Comparison of ENCODE assay signal across 8 cellular contexts in genomic region chr13:89925107-89925506, GRCh38.
DNase-seq lines count a peak whose midpoint lies in the region; ATAC-seq, FAIRE-seq and TF ChIP-seq lines count a peak whose summit lies in the region.

No MANE protein-coding gene starts in this region.

- H3K27me3 ChIP-seq in GM12878 (replicated peaks in 1 of 2; ENCODE audit: control insufficient read depth in 2 of 2, insufficient read depth in 2 of 2, low read length in 1 of 2): no peaks in the 10 kb centered on the region

- no peak overlapping the region for H3K27ac ChIP-seq in GM12878 (ENCODE audit: control insufficient read depth, insufficient read depth)

- no peaks in the 10 kb centered on the region for H3K36me3 ChIP-seq in GM12878 (ENCODE audit: control insufficient read depth in 2 of 2, insufficient read depth in 2 of 2, low read length in 1 of 2)

- no TSS peak for BruUV-seq in GM12878 (replicated peaks; lab: Mats Ljungman, UMichigan)

- POLR2A ChIA-PET in GM12878 (lab: Charles Lee): interaction anchor here (0.6 kb wide), 1 partner anchor 16 kb away, joined by 4 read pairs; no protein-coding TSS in a partner anchor

- H3K9ac ChIP-seq in GM12878 (ENCODE audit: control insufficient read depth, insufficient read depth, low read length): no peak overlapping the region

- RAD21 ChIA-PET in GM12878 (lab: Charles Lee; ENCODE audit: unreplicated experiment): interaction anchor here (1.8 kb wide), 1 partner anchor 229 kb away, joined by 4 read pairs; no protein-coding TSS in a partner anchor

- no peaks in the 10 kb centered on the region for H3K4me1 ChIP-seq in GM12878 (ENCODE audit: control insufficient read depth, insufficient read depth, low read length)

- in situ Hi-C loops in GM12878 (cut with MboI): no loop called here

- FAIRE-seq in G401.6 (lab: Jason Lieb, UNC) (peak; percentile 52), GM12878 (lab: Jason Lieb, UNC) (no peak)

- no peak for TF ChIP-seq EP300 in GM12878 (IDR thresholded peaks at IDR 0.05; ENCODE audit: borderline replicate concordance in 1 of 2, control insufficient read depth in 1 of 2, low read depth in 2 of 2, low read length in 2 of 2)

- no peaks in the 10 kb centered on the region for H3K9me3 ChIP-seq in GM12878 (replicated peaks; ENCODE audit: control insufficient read depth, insufficient read depth, low read length)

- no peak overlapping the region for H2AFZ ChIP-seq in GM12878 (ENCODE audit: control insufficient read depth, low read depth, low read length)

- H3K4me3 ChIP-seq in GM12878: no peak overlapping the region

- TF ChIP-seq RAD21 in GM12878 (IDR thresholded peaks at IDR 0.05; ENCODE audit: insufficient read depth, low read depth, low read length): peak; percentile 44; the same call in 1 of the 2 replicates

- peak in 2 of 3 experiments; percentile 34 to 52; a peak in 3 of 6 replicates for TF ChIP-seq CTCF in GM12878 (IDR thresholded peaks at IDR 0.05 in 2 of 3, conservative IDR thresholded peaks at IDR 0.05 in 1 of 3; ENCODE audit: control insufficient read depth in 2 of 3, extremely low read depth in 1 of 3, insufficient read depth in 1 of 3, low read depth in 3 of 3, low read length in 3 of 3)

- no peak overlapping the region for H3K4me2 ChIP-seq in GM12878 (ENCODE audit: control insufficient read depth, insufficient read depth)

- no peaks in the 10 kb centered on the region for H4K20me1 ChIP-seq in GM12878 (ENCODE audit: control insufficient read depth, insufficient read depth)

- H3K79me2 ChIP-seq in GM12878 (ENCODE audit: control insufficient read depth, insufficient read depth, low read length): no peaks in the 10 kb centered on the region

- peak; percentile 25 for DNase-seq in MV-4-11 (lab: John Stamatoyannopoulos, UW)
- DNase-seq in GM12878 (ENCODE audit: low read depth, low spot score): no peak
- DNase-seq in medulla oblongata (ENCODE audit: extremely low spot score): peak; percentile 31
- no peak for DNase-seq in NCI-H128 (lab: John Stamatoyannopoulos, UW; ENCODE audit: unreplicated experiment)
- no peak for DNase-seq in NCI-H2029 (lab: John Stamatoyannopoulos, UW)
- DNase-seq in NCI-H2196 treated with DMSO at 0.1 percent for 48 hours (lab: John Stamatoyannopoulos, UW; ENCODE audit: unreplicated experiment): no peak

- no peak for TF ChIP-seq POLR2A in GM12878 (IDR thresholded peaks at IDR 0.05; ENCODE audit: low read depth, low read length)

- SMC1A ChIA-PET in GM12878 (lab: Charles Lee; ENCODE audit: uncharacterized antibody, unreplicated experiment): interaction anchor here (1.0 kb wide), 1 partner anchor 16 kb away, joined by 3 read pairs; no protein-coding TSS in a partner anchor

- CTCF ChIA-PET in GM12878 (lab: Yijun Ruan, JAX): interaction anchor here (1.0 kb wide), 1 partner anchor 23 kb away, joined by 4 read pairs; no protein-coding TSS in a partner anchor

- intact Hi-C loops in GM12878 (cut with micrococcal nuclease; ENCODE audit: unreplicated experiment): loop anchor here (10.0 kb wide), 3 partner anchors 560 to 940 kb away; no protein-coding TSS in a partner anchor

- 87% methylated on average over 2 of the region's 2 CpGs for WGBS in GM12878 (ENCODE audit: insufficient coverage, insufficient replicate concordance, low lambda C conversion rate, missing lambda C conversion rate)

- ATAC-seq in GM12878 (peak; percentile 62), GM19463 (IDR thresholded peaks at IDR 0.05; ENCODE audit: unreplicated experiment) (no peak)

TF ChIP-seq in GM12878, 131 proteins besides CTCF, POLR2A, EP300 and RAD21:
- TF ChIP-seq ATF2 (IDR thresholded peaks at IDR 0.05; ENCODE audit: low read length) (no peak), SMC3 (IDR thresholded peaks at IDR 0.05; ENCODE audit: borderline replicate concordance, low read length) (peak; percentile 5; the same call in 1 of the 2 replicates)

Comparison
In these comparisons a context has a peak if more than half of its experiments do, and no peak if none do; other contexts are left out.
1. DNase-seq: peak in MV-4-11 (single experiment) and medulla oblongata (single experiment); none in GM12878 (single experiment), NCI-H128 (single experiment), NCI-H2029 (single experiment) and NCI-H2196 treated with DMSO at 0.1 percent for 48 hours (single experiment).